In genomic region chr22:24555496-24556253, GRCh38 we compare ENCODE assay signal across 1 cellular context.
TF ChIP-seq lines count a peak whose summit lies in the region.

SNRPD3 (plus strand) TSS chr22:24555999; CDS start chr22:24557675, 1,676 bp downstream.

TF ChIP-seq in HepG2, 621 proteins besides CTCF, POLR2A, EP300 and RAD21 (continued from another document and continues in another):
- no peak for TF ChIP-seq ZNF101 (CRISPR knock-in tag; IDR thresholded peaks at IDR 0.05; ENCODE audit: borderline replicate concordance, low read depth)
- 0 out of 2 replicates have a peak, but pooled peaks have one; percentile 76 for TF ChIP-seq RFXANK (CRISPR knock-in tag; IDR thresholded peaks at IDR 0.05)
- no peak for TF ChIP-seq ZNF646 (CRISPR knock-in tag; IDR thresholded peaks at IDR 0.05)
- TF ChIP-seq, protein P1, sequence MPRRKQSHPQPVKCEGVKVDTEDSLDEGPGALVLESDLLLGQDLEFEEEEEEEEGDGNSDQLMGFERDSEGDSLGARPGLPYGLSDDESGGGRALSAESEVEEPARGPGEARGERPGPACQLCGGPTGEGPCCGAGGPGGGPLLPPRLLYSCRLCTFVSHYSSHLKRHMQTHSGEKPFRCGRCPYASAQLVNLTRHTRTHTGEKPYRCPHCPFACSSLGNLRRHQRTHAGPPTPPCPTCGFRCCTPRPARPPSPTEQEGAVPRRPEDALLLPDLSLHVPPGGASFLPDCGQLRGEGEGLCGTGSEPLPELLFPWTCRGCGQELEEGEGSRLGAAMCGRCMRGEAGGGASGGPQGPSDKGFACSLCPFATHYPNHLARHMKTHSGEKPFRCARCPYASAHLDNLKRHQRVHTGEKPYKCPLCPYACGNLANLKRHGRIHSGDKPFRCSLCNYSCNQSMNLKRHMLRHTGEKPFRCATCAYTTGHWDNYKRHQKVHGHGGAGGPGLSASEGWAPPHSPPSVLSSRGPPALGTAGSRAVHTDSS (CRISPR knock-in tag; conservative IDR thresholded peaks at IDR 0.05) = peak; percentile 84; the same call in 1 of the 2 replicates
- 0 out of 2 replicates have a peak, but pooled peaks have one; percentile 72 for TF ChIP-seq SMAD1 (CRISPR knock-in tag; IDR thresholded peaks at IDR 0.05; ENCODE audit: borderline replicate concordance, low read depth)
- TF ChIP-seq HNF4A (CRISPR knock-in tag; IDR thresholded peaks at IDR 0.05) = no peak
- TF ChIP-seq CENPX (CRISPR knock-in tag; IDR thresholded peaks at IDR 0.05) = no peak
- no peak for TF ChIP-seq U2AF2 (IDR thresholded peaks at IDR 0.05; ENCODE audit: low read depth, low read length)
- peak; percentile 92 for TF ChIP-seq GABPA (IDR thresholded peaks at IDR 0.05; ENCODE audit: low read depth, low read length)
- TF ChIP-seq GABPA (CRISPR knock-in tag; IDR thresholded peaks at IDR 0.05; ENCODE audit: low read depth) = peak; percentile 96
- peak; percentile 59; the same call in 1 of the 2 replicates for TF ChIP-seq ZNF138 (CRISPR knock-in tag; IDR thresholded peaks at IDR 0.05; ENCODE audit: low read depth)
- TF ChIP-seq ZNF580 (CRISPR knock-in tag; IDR thresholded peaks at IDR 0.05; ENCODE audit: borderline replicate concordance, low read depth) = peak; percentile 97
- TF ChIP-seq ZNF704 (CRISPR knock-in tag; IDR thresholded peaks at IDR 0.05; ENCODE audit: borderline replicate concordance) = peak; percentile 70
- no peak for TF ChIP-seq ZNF383 (CRISPR knock-in tag; IDR thresholded peaks at IDR 0.05; ENCODE audit: borderline replicate concordance)
- no peak for TF ChIP-seq PRPF4 (IDR thresholded peaks at IDR 0.05; ENCODE audit: low read depth, low read length, poor library complexity, severe bottlenecking)
- peak; percentile 87; the same call in 1 of the 2 replicates for TF ChIP-seq ZNF34 (CRISPR knock-in tag; IDR thresholded peaks at IDR 0.05; ENCODE audit: borderline replicate concordance)
- TF ChIP-seq E2F2 (CRISPR knock-in tag; IDR thresholded peaks at IDR 0.05; ENCODE audit: borderline replicate concordance) = no peak
- TF ChIP-seq, protein P2, sequence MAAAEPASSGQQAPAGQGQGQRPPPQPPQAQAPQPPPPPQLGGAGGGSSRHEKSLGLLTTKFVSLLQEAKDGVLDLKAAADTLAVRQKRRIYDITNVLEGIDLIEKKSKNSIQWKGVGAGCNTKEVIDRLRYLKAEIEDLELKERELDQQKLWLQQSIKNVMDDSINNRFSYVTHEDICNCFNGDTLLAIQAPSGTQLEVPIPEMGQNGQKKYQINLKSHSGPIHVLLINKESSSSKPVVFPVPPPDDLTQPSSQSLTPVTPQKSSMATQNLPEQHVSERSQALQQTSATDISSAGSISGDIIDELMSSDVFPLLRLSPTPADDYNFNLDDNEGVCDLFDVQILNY (CRISPR knock-in tag; conservative IDR thresholded peaks at IDR 0.05) = 0 out of 2 replicates have a peak, but pooled peaks have one; percentile 52
- 0 out of 2 replicates have a peak, but pooled peaks have one; percentile 75 for TF ChIP-seq PCBP1 (IDR thresholded peaks at IDR 0.05; ENCODE audit: borderline replicate concordance, low read depth, low read length)
- TF ChIP-seq FOXO1 (CRISPR knock-in tag; IDR thresholded peaks at IDR 0.05) = peak; percentile 77
- no peak for TF ChIP-seq CERS6 (CRISPR knock-in tag; IDR thresholded peaks at IDR 0.05)
- no peak for TF ChIP-seq EHMT2 (IDR thresholded peaks at IDR 0.05; ENCODE audit: borderline replicate concordance, low read depth, low read length)
- peak; percentile 85 for TF ChIP-seq CCDC6 (CRISPR knock-in tag; IDR thresholded peaks at IDR 0.05)
- TF ChIP-seq ZNF839 (CRISPR knock-in tag; IDR thresholded peaks at IDR 0.05; ENCODE audit: borderline replicate concordance) = no peak
- TF ChIP-seq ZMAT3 (CRISPR knock-in tag; conservative IDR thresholded peaks at IDR 0.05) = 0 out of 2 replicates have a peak, but pooled peaks have one; percentile 25
- peak; percentile 91 for TF ChIP-seq MIER3 (CRISPR knock-in tag; IDR thresholded peaks at IDR 0.05; ENCODE audit: borderline replicate concordance)
- peak; percentile 36; the same call in 1 of the 2 replicates for TF ChIP-seq PRMT3 (CRISPR knock-in tag; IDR thresholded peaks at IDR 0.05; ENCODE audit: borderline replicate concordance, low read depth)
- TF ChIP-seq ZNF891 (CRISPR knock-in tag; IDR thresholded peaks at IDR 0.05) = peak; percentile 89
- TF ChIP-seq ZNF740 (CRISPR knock-in tag; IDR thresholded peaks at IDR 0.05) = no peak
- peak; percentile 89; the same call in 1 of the 2 replicates for TF ChIP-seq ZNF350 (CRISPR knock-in tag; IDR thresholded peaks at IDR 0.05; ENCODE audit: borderline replicate concordance, low read depth)
- peak; percentile 71 for TF ChIP-seq ZNF781 (CRISPR knock-in tag; IDR thresholded peaks at IDR 0.05; ENCODE audit: borderline replicate concordance, not compliant biosample characterization)
- TF ChIP-seq ZMYM4 (CRISPR knock-in tag; IDR thresholded peaks at IDR 0.05) = peak; percentile 78
- TF ChIP-seq REST (IDR thresholded peaks at IDR 0.05; ENCODE audit: borderline replicate concordance in 1 of 2, low read depth in 1 of 2, low read length in 2 of 2) = peak in 1 of 2 experiments; percentile 63; a peak in 1 of 4 replicates
- peak; percentile 86 for TF ChIP-seq MEF2D (CRISPR knock-in tag; IDR thresholded peaks at IDR 0.05)
- TF ChIP-seq ZNF788 (CRISPR knock-in tag; IDR thresholded peaks at IDR 0.05; ENCODE audit: borderline replicate concordance) = peak; percentile 91; the same call in 1 of the 2 replicates
- peak; percentile 74 for TF ChIP-seq MXD4 (CRISPR knock-in tag; IDR thresholded peaks at IDR 0.05)
- no peak for TF ChIP-seq ZNF773 (CRISPR knock-in tag; IDR thresholded peaks at IDR 0.05; ENCODE audit: borderline replicate concordance)
- TF ChIP-seq SOX5 (CRISPR knock-in tag; IDR thresholded peaks at IDR 0.05; ENCODE audit: borderline replicate concordance) = peak; percentile 19; the same call in 1 of the 2 replicates
- peak; percentile 81 for TF ChIP-seq RXRB (CRISPR knock-in tag; IDR thresholded peaks at IDR 0.05; ENCODE audit: borderline replicate concordance)
- peak; percentile 37; the same call in 1 of the 2 replicates for TF ChIP-seq CEBPG (CRISPR knock-in tag; IDR thresholded peaks at IDR 0.05)
- no peak for TF ChIP-seq MBD4 (IDR thresholded peaks at IDR 0.05; ENCODE audit: borderline replicate concordance, low read length)
- TF ChIP-seq ZNF3 (CRISPR knock-in tag; IDR thresholded peaks at IDR 0.05) = peak; percentile 30; the same call in 1 of the 2 replicates
- TF ChIP-seq, protein P3, sequence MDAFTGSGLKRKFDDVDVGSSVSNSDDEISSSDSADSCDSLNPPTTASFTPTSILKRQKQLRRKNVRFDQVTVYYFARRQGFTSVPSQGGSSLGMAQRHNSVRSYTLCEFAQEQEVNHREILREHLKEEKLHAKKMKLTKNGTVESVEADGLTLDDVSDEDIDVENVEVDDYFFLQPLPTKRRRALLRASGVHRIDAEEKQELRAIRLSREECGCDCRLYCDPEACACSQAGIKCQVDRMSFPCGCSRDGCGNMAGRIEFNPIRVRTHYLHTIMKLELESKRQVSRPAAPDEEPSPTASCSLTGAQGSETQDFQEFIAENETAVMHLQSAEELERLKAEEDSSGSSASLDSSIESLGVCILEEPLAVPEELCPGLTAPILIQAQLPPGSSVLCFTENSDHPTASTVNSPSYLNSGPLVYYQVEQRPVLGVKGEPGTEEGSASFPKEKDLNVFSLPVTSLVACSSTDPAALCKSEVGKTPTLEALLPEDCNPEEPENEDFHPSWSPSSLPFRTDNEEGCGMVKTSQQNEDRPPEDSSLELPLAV (CRISPR knock-in tag; conservative IDR thresholded peaks at IDR 0.05; ENCODE audit: low read depth) = no peak
- TF ChIP-seq TBL1XR1 (IDR thresholded peaks at IDR 0.05; ENCODE audit: borderline replicate concordance, low read length, partially characterized antibody) = peak; percentile 52
